ENCODE assay signal across 16 cellular contexts in genomic region chr5:171963416-171963815, GRCh38. TPM values are rescaled to one million over a fixed set of nuclear protein-coding genes. Genes with fewer than 3 reads are reported as not detected.
DNase-seq lines count a peak whose midpoint lies in the region; ATAC-seq and TF ChIP-seq lines count a peak whose summit lies in the region.
"Had no signal": no experiment of that assay in that cellular context is flagged by ENCODE, and none has a peak within 500 bp of the region (broad histone marks: within the 10 kb centered on the region; RNA-seq: fewer than 3 reads in every experiment).

No MANE protein-coding gene starts in this region.

- CTCF ChIA-PET in HEK293 (lab: Yijun Ruan, JAX) = no interaction called here

- no peak for DNase-seq in activated naive CD4-positive, alpha-beta T cell treated with anti-CD3 and anti-CD28 coated beads, Interleukin-2, amount 50 U/mL, for 16 hours
- DNase-seq in GM20000 (ENCODE audit: low spot score) (no peak), UCSD-AML1 (lab: John Stamatoyannopoulos, UW; ENCODE audit: unreplicated experiment) (no peak), GF-D8 (lab: John Stamatoyannopoulos, UW) (no peak)
- DNase-seq: CD8-positive, alpha-beta T cell; DMS53; EL; NCI-H1105 treated with DMSO at 0.1 percent for 48 hours; NCI-H1694; NCI-H2081 treated with DMSO at 0.1 percent for 48 hours; Right ventricle myocardium superior had no signal

- H3K4me3 ChIP-seq in HEK293 (ENCODE audit: low read depth, low read length) = no peak overlapping the region
- H3K4me3 ChIP-seq: BLaER1 had no signal

- H3K9me3 Mint-ChIP-seq in activated naive CD4-positive, alpha-beta T cell treated with anti-CD3 and anti-CD28 coated beads, Interleukin-2, amount 50 U/mL, for 24 hours = no peaks in the 10 kb centered on the region
- no peaks in the 10 kb centered on the region for H3K9me3 Mint-ChIP-seq in brain
- H3K9me3 Mint-ChIP-seq in stimulated activated memory B cell treated with anti-CD40 and anti-IgM and Interleukin-4, amounts not matched to agents 10 μg/mL and 1 μg/mL and 100 μg/mL, for 72 hours = no peaks in the 10 kb centered on the region
- H3K9me3 Mint-ChIP-seq: CD8-positive, alpha-beta T cell had no signal

- no peaks in the 10 kb centered on the region for H3K27me3 Mint-ChIP-seq in activated naive CD4-positive, alpha-beta T cell treated with anti-CD3 and anti-CD28 coated beads, Interleukin-2, amount 50 U/mL, for 24 hours
- no peaks in the 10 kb centered on the region for H3K27me3 Mint-ChIP-seq in brain
- H3K27me3 Mint-ChIP-seq in stimulated activated memory B cell treated with anti-CD40 and anti-IgM and Interleukin-4, amounts not matched to agents 10 μg/mL and 1 μg/mL and 100 μg/mL, for 72 hours = no peaks in the 10 kb centered on the region

- ATAC-seq in stimulated activated memory B cell treated with anti-CD40 and anti-IgM and Interleukin-4, amounts not matched to agents 10 μg/mL and 1 μg/mL and 100 μg/mL, for 72 hours = no peak
- ATAC-seq: CD8-positive, alpha-beta T cell had no signal

- H3K36me3 Mint-ChIP-seq in activated naive CD4-positive, alpha-beta T cell treated with anti-CD3 and anti-CD28 coated beads, Interleukin-2, amount 50 U/mL, for 24 hours = peaks cover 7% of the 10 kb centered on the region
- peaks cover 15% of the 10 kb centered on the region for H3K36me3 Mint-ChIP-seq in brain
- peaks cover 28% of the 10 kb centered on the region for H3K36me3 Mint-ChIP-seq in stimulated activated memory B cell treated with anti-CD40 and anti-IgM and Interleukin-4, amounts not matched to agents 10 μg/mL and 1 μg/mL and 100 μg/mL, for 72 hours

- H3K36me3 ChIP-seq in HEK293 (ENCODE audit: control insufficient read depth in 2 of 2, insufficient read depth in 1 of 2, low read length in 2 of 2) = peaks cover 4% of the 10 kb centered on the region in 2 experiments; a peak in 2 of 3 replicates

- TF ChIP-seq CTCF in HEK293 (tag by site-specific recombination; IDR thresholded peaks at IDR 0.05) (no peak), brain (conservative IDR thresholded peaks at IDR 0.05) (no peak), GM20000 (IDR thresholded peaks at IDR 0.05; ENCODE audit: extremely low read depth, missing control alignments) (no peak)

- peak overlapping the region; percentile 48 for H3K27ac Mint-ChIP-seq in activated naive CD4-positive, alpha-beta T cell treated with anti-CD3 and anti-CD28 coated beads, Interleukin-2, amount 50 U/mL, for 24 hours
- peak overlapping the region in 3 of 5 experiments; percentile 8 to 25 (median 16) for H3K27ac Mint-ChIP-seq in brain
- H3K27ac Mint-ChIP-seq in stimulated activated memory B cell treated with anti-CD40 and anti-IgM and Interleukin-4, amounts not matched to agents 10 μg/mL and 1 μg/mL and 100 μg/mL, for 72 hours = peak overlapping the region; percentile 73
- H3K27ac Mint-ChIP-seq: CD8-positive, alpha-beta T cell had no signal

- peaks cover 13% of the 10 kb centered on the region for H3K4me1 ChIP-seq in HEK293 (ENCODE audit: control insufficient read depth, insufficient read depth, low read length)

- H3K4me3 Mint-ChIP-seq in activated naive CD4-positive, alpha-beta T cell treated with anti-CD3 and anti-CD28 coated beads, Interleukin-2, amount 50 U/mL, for 24 hours = peak overlapping the region; percentile 20
- no peak overlapping the region for H3K4me3 Mint-ChIP-seq in brain
- H3K4me3 Mint-ChIP-seq in stimulated activated memory B cell treated with anti-CD40 and anti-IgM and Interleukin-4, amounts not matched to agents 10 μg/mL and 1 μg/mL and 100 μg/mL, for 72 hours = no peak overlapping the region
- H3K4me3 Mint-ChIP-seq: CD8-positive, alpha-beta T cell had no signal

- H3K27ac ChIP-seq in HEK293 (ENCODE audit: extremely low read depth, low read depth, low read length) = no peak overlapping the region
- H3K27ac ChIP-seq: BLaER1 had no signal

- H3K9me3 ChIP-seq in HEK293 (ENCODE audit: control insufficient read depth, insufficient read depth, low read depth, low read length) = no peaks in the 10 kb centered on the region
- H3K9me3 ChIP-seq: BLaER1 had no signal

- H3K4me1 Mint-ChIP-seq in activated naive CD4-positive, alpha-beta T cell treated with anti-CD3 and anti-CD28 coated beads, Interleukin-2, amount 50 U/mL, for 24 hours = peaks cover 85% of the 10 kb centered on the region
- H3K4me1 Mint-ChIP-seq in brain = peaks cover 74% of the 10 kb centered on the region
- H3K4me1 Mint-ChIP-seq in stimulated activated memory B cell treated with anti-CD40 and anti-IgM and Interleukin-4, amounts not matched to agents 10 μg/mL and 1 μg/mL and 100 μg/mL, for 72 hours = peaks cover 82% of the 10 kb centered on the region

- POLR2A ChIA-PET in HEK293 (lab: Yijun Ruan, JAX) = no interaction called here

TF ChIP-seq in HEK293, 187 proteins besides CTCF, POLR2A, EP300 and RAD21:
- TF ChIP-seq SCRT2 (tag by site-specific recombination; IDR thresholded peaks at IDR 0.05) = peak; percentile 73
- no peak for TF ChIP-seq ZNF529 (tag by site-specific recombination; IDR thresholded peaks at IDR 0.05; ENCODE audit: insufficient replicate concordance)

RNA-seq across cellular contexts. Expression of gene FBXW11, which starts 43.0 kb away (rescaled TPM):
- polyA plus RNA-seq in brain (ENCODE audit: insufficient read depth, low read depth, low replicate concordance) = 49.0 TPM

Comparison
In these comparisons a context has a peak if more than half of its experiments do, and no peak if none do; other contexts are left out.
1. H3K27ac Mint-ChIP-seq: peak in every context shown above with its lines; median percentile 73 in stimulated activated memory B cell treated with anti-CD40 and anti-IgM and Interleukin-4, amounts not matched to agents 10 μg/mL and 1 μg/mL and 100 μg/mL, for 72 hours; 48 in activated naive CD4-positive, alpha-beta T cell treated with anti-CD3 and anti-CD28 coated beads, Interleukin-2, amount 50 U/mL, for 24 hours; 16 in brain.